ENCODE assay signal across 33 cellular contexts in genomic region chr10:110494532-110494931, GRCh38. TPM values are rescaled to one million over a fixed set of nuclear protein-coding genes. Genes with fewer than 3 reads are reported as not detected.
DNase-seq lines count a peak whose midpoint lies in the region; ATAC-seq and TF ChIP-seq lines count a peak whose summit lies in the region.
"Had no signal": no experiment of that assay in that cellular context is flagged by ENCODE, and none has a peak within 500 bp of the region (broad histone marks: within the 10 kb centered on the region; RNA-seq: fewer than 3 reads in every experiment).

No MANE protein-coding gene starts in this region.

- H3K9ac ChIP-seq in PC-3 (ENCODE audit: low read length) = no peak overlapping the region
- H3K9ac ChIP-seq: BLaER1 treated with 17β-estradiol and CSF1 and Interleukin-3, amounts not matched to agents 10 nM and 100 nM had no signal

- no peaks in the 10 kb centered on the region for H3K27me3 Mint-ChIP-seq in Calu3 (ENCODE audit: unreplicated experiment)
- H3K27me3 Mint-ChIP-seq in T-helper 17 cell = no peaks in the 10 kb centered on the region
- H3K27me3 Mint-ChIP-seq in stimulated activated memory B cell treated with anti-CD40 and anti-IgM and Interleukin-4, amounts not matched to agents 10 μg/mL and 1 μg/mL and 100 μg/mL, for 72 hours = peaks cover 12% of the 10 kb centered on the region

- H3K9me2 ChIP-seq in PC-3 (replicated peaks; ENCODE audit: low read length) = no peaks in the 10 kb centered on the region

- no peak overlapping the region for H3K4me2 ChIP-seq in PC-3 (ENCODE audit: low read length)
- H3K4me2 ChIP-seq: BLaER1 treated with 17β-estradiol and CSF1 and Interleukin-3, amounts not matched to agents 10 nM and 100 nM had no signal

- POLR2A ChIA-PET in PC-3 (lab: Charles Lee; ENCODE audit: unreplicated experiment) = interaction anchor here (0.6 kb wide), 3 partner anchors 7 to 177 kb away, joined by 3 to 5 read pairs (median 4); no protein-coding TSS in a partner anchor

- H3K36me3 ChIP-seq in ACC112 (ENCODE audit: insufficient read depth, low read length) = peaks cover 6% of the 10 kb centered on the region; the same call in 1 of the 2 replicates
- peaks cover 13% of the 10 kb centered on the region for H3K36me3 ChIP-seq in PC-3 (ENCODE audit: low read depth, low read length)
- H3K36me3 ChIP-seq: BLaER1 treated with 17β-estradiol and CSF1 and Interleukin-3, amounts not matched to agents 10 nM and 100 nM; esophagus muscularis mucosa; heart left ventricle; lower lobe of right lung; MG63; Peyer's patch; transverse colon had no signal

- BruUV-seq in Calu3 (replicated peaks; lab: Mats Ljungman, UMichigan) (no TSS peak), PC-3 (replicated peaks; lab: Mats Ljungman, UMichigan) (no TSS peak)

- H2AFZ ChIP-seq in ACC112 (ENCODE audit: low read length, unreplicated experiment) (no peak overlapping the region), PC-3 (ENCODE audit: low read length) (no peak overlapping the region)

- peak overlapping the region; percentile 37 for H3K27ac Mint-ChIP-seq in Calu3 (ENCODE audit: unreplicated experiment)
- H3K27ac Mint-ChIP-seq in T-helper 17 cell = peak overlapping the region; percentile 29
- no peak overlapping the region for H3K27ac Mint-ChIP-seq in stimulated activated memory B cell treated with anti-CD40 and anti-IgM and Interleukin-4, amounts not matched to agents 10 μg/mL and 1 μg/mL and 100 μg/mL, for 72 hours
- H3K27ac Mint-ChIP-seq: activated CD4-positive, alpha-beta T cell treated with anti-CD3 and anti-CD28 coated beads, Interleukin-2, amount 10 ng/mL, durations not matched to agents 7 days and 5 days; nephron progenitor cell had no signal

- H3K27me3 ChIP-seq in ACC112 (ENCODE audit: insufficient read depth, low read length) (no peaks in the 10 kb centered on the region), PC-3 (ENCODE audit: low read length) (no peaks in the 10 kb centered on the region)
- H3K27me3 ChIP-seq: body of pancreas, esophagus muscularis mucosa, heart left ventricle, MG63, Peyer's patch had no signal

- DNase-seq in Calu3 (no peak), T-helper 17 cell (no peak), islet precursor cell (peak; percentile 51), left colon (no peak), PC-3 (no peak)
- DNase-seq: activated CD4-positive, alpha-beta T cell treated with anti-CD3 and anti-CD28 coated beads, Interleukin-2, amount 10 ng/mL, durations not matched to agents 7 days and 5 days; activated naive CD4-positive, alpha-beta T cell treated with Interleukin-2 at 50 U/mL for 16 hours; activated T-cell treated with anti-CD3 and anti-CD28 coated beads, Interleukin-2, amount 50 U/mL, for 48 hours; body of pancreas; cerebellar nuclear complex; COR-L47; dermis blood vessel endothelial cell; DND-41; foreskin melanocyte; heart left ventricle; KBM-7; lower lobe of right lung; MG63; mucosa of descending colon; NCI-H1105 treated with DMSO at 0.1 percent for 48 hours; NCI-H2081; NCI-H226; NCI-H69; nephron progenitor cell; Peyer's patch; SIG-M5; stimulated activated CD4-positive, alpha-beta T cell treated with anti-CD3 and anti-CD28 coated beads, Interleukin-4, amount 100 ng/mL, for 4 hours; transverse colon had no signal

- H3K27ac ChIP-seq in ACC112 (ENCODE audit: low read depth, low read length) (peak overlapping the region; percentile 18; the same call in 1 of the 2 replicates), PC-3 (ENCODE audit: low read length) (no peak overlapping the region)
- H3K27ac ChIP-seq: BLaER1 treated with 17β-estradiol and CSF1 and Interleukin-3, amounts not matched to agents 10 nM and 100 nM; body of pancreas; esophagus muscularis mucosa; heart left ventricle; lower lobe of right lung; Peyer's patch; transverse colon had no signal

- H3F3A ChIP-seq in PC-3 (ENCODE audit: low read length, unreplicated experiment) = peaks cover 3% of the 10 kb centered on the region

- peak overlapping the region; percentile 11 for H3K4me3 Mint-ChIP-seq in Calu3 (ENCODE audit: low read depth, unreplicated experiment)
- H3K4me3 Mint-ChIP-seq in T-helper 17 cell = no peak overlapping the region
- H3K4me3 Mint-ChIP-seq in stimulated activated memory B cell treated with anti-CD40 and anti-IgM and Interleukin-4, amounts not matched to agents 10 μg/mL and 1 μg/mL and 100 μg/mL, for 72 hours = no peak overlapping the region
- H3K4me3 Mint-ChIP-seq: activated CD4-positive, alpha-beta T cell treated with anti-CD3 and anti-CD28 coated beads, Interleukin-2, amount 10 ng/mL, durations not matched to agents 7 days and 5 days; nephron progenitor cell had no signal

- intact Hi-C loops in Calu3 (cut with micrococcal nuclease; ENCODE audit: unreplicated experiment) (no loop called here), left colon (cut with DNase I, micrococcal nuclease) (no loop called here), PC-3 (cut with micrococcal nuclease) (no loop called here)

- TF ChIP-seq CTCF in Calu3 (IDR thresholded peaks at IDR 0.05; ENCODE audit: unreplicated experiment) = no peak
- no peak for TF ChIP-seq CTCF in PC-3 (conservative IDR thresholded peaks at IDR 0.05; ENCODE audit: low read depth, low read length)

- no peaks in the 10 kb centered on the region for H3K9me3 ChIP-seq in T-helper 17 cell (ENCODE audit: control insufficient read depth, low read length, poor library complexity, severe bottlenecking)
- no peaks in the 10 kb centered on the region for H3K9me3 ChIP-seq in PC-3 (ENCODE audit: low read length)
- H3K9me3 ChIP-seq: BLaER1 treated with 17β-estradiol and CSF1 and Interleukin-3, amounts not matched to agents 10 nM and 100 nM; body of pancreas; esophagus muscularis mucosa; heart left ventricle; lower lobe of right lung; MG63; mucosa of descending colon; Peyer's patch; transverse colon had no signal

- H3K4me1 Mint-ChIP-seq in Calu3 (ENCODE audit: low read depth, unreplicated experiment) = peaks cover 19% of the 10 kb centered on the region
- peaks cover 33% of the 10 kb centered on the region for H3K4me1 Mint-ChIP-seq in T-helper 17 cell
- H3K4me1 Mint-ChIP-seq in stimulated activated memory B cell treated with anti-CD40 and anti-IgM and Interleukin-4, amounts not matched to agents 10 μg/mL and 1 μg/mL and 100 μg/mL, for 72 hours = peaks cover 40% of the 10 kb centered on the region

- CTCF ChIA-PET in Calu3 (lab: Charles Lee) = no interaction called here
- CTCF ChIA-PET in PC-3 (lab: Charles Lee) = no interaction called here

- peaks cover 13% of the 10 kb centered on the region for H4K20me1 ChIP-seq in PC-3 (ENCODE audit: low read length)

- no peaks in the 10 kb centered on the region for H3K9me3 Mint-ChIP-seq in Calu3 (ENCODE audit: low read depth, unreplicated experiment)
- no peaks in the 10 kb centered on the region for H3K9me3 Mint-ChIP-seq in stimulated activated memory B cell treated with anti-CD40 and anti-IgM and Interleukin-4, amounts not matched to agents 10 μg/mL and 1 μg/mL and 100 μg/mL, for 72 hours
- H3K9me3 Mint-ChIP-seq: activated CD4-positive, alpha-beta T cell treated with anti-CD3 and anti-CD28 coated beads, Interleukin-2, amount 10 ng/mL, durations not matched to agents 7 days and 5 days; nephron progenitor cell had no signal

- H3K4me3 ChIP-seq in ACC112 (ENCODE audit: low read depth, low read length) = no peak overlapping the region
- H3K4me3 ChIP-seq in PC-3 (ENCODE audit: low read length) = no peak overlapping the region
- H3K4me3 ChIP-seq: BLaER1 treated with 17β-estradiol and CSF1 and Interleukin-3, amounts not matched to agents 10 nM and 100 nM; body of pancreas; esophagus muscularis mucosa; heart left ventricle; lower lobe of right lung; MG63; mucosa of descending colon; Peyer's patch; transverse colon had no signal

- ATAC-seq in T-helper 17 cell = no peak
- no peak for ATAC-seq in stimulated activated memory B cell treated with anti-CD40 and anti-IgM and Interleukin-4, amounts not matched to agents 10 μg/mL and 1 μg/mL and 100 μg/mL, for 72 hours
- ATAC-seq in left colon = no peak
- no peak for ATAC-seq in GM21367 (IDR thresholded peaks at IDR 0.05; ENCODE audit: unreplicated experiment)
- no peak for ATAC-seq in PC-3
- ATAC-seq: body of pancreas, heart left ventricle, lower lobe of right lung, mucosa of descending colon had no signal

- H3K36me3 Mint-ChIP-seq in Calu3 (ENCODE audit: insufficient read depth, unreplicated experiment) (peaks cover 59% of the 10 kb centered on the region), T-helper 17 cell (ENCODE audit: low read depth) (peaks cover 2% of the 10 kb centered on the region)
- H3K36me3 Mint-ChIP-seq in stimulated activated memory B cell treated with anti-CD40 and anti-IgM and Interleukin-4, amounts not matched to agents 10 μg/mL and 1 μg/mL and 100 μg/mL, for 72 hours = peaks cover 8% of the 10 kb centered on the region

- H3K4me1 ChIP-seq in ACC112 (ENCODE audit: control insufficient read depth, insufficient read depth, low read length, unreplicated experiment) (peaks cover 21% of the 10 kb centered on the region), PC-3 (ENCODE audit: insufficient read depth, low read length) (peaks cover 30% of the 10 kb centered on the region)

- H3K79me2 ChIP-seq in ACC112 (ENCODE audit: control insufficient read depth, insufficient read depth, low read length, unreplicated experiment) = peaks cover 40% of the 10 kb centered on the region
- peaks cover 37% of the 10 kb centered on the region for H3K79me2 ChIP-seq in PC-3 (ENCODE audit: low read length)

RNA-seq across cellular contexts. Expression of gene DUSP5, which starts 3.2 kb away (rescaled TPM):
- total RNA-seq in Calu3 (2022) (34.0 and 55.8 TPM in 2 replicates), T-helper 17 cell (100 to 1,000 TPM in 1 of 2 donors, 10 to 100 TPM in 1; 91.9 to 147 TPM), left colon (10 to 100 TPM in 1 of 2 donors, 1 to 10 TPM in 1; 7.1 to 52.2 TPM), PC-3 (2014; rRNA removed) (205 and 206 TPM in 2 replicates)
